In genomic region chr18:41391616-41392610, GRCh38 we compare ENCODE assay signal across 9 cellular contexts.
DNase-seq lines count a peak whose midpoint lies in the region; ATAC-seq and TF ChIP-seq lines count a peak whose summit lies in the region.
"Had no signal": no experiment of that assay in that cellular context is flagged by ENCODE, and none has a peak within 500 bp of the region (broad histone marks: within the 10 kb centered on the region; RNA-seq: fewer than 3 reads in every experiment).

No MANE protein-coding gene starts in this region.

- H3K9me3 Mint-ChIP-seq in T-cell = peaks cover 0 to 9% (median 3%) of the 10 kb centered on the region in 3 donors

- H3K27me3 ChIP-seq in foreskin keratinocyte (no peaks in the 10 kb centered on the region), trophoblast cell (ENCODE audit: insufficient read depth, low read length) (no peaks in the 10 kb centered on the region)

- no peak overlapping the region for H3K9ac ChIP-seq in trophoblast cell (ENCODE audit: low read length)

- H3K4me1 ChIP-seq in foreskin keratinocyte (no peaks in the 10 kb centered on the region), trophoblast cell (ENCODE audit: control insufficient read depth in 1 of 2, insufficient read depth in 2 of 2, low read length in 2 of 2) (no peaks in the 10 kb centered on the region)

- H3K36me3 ChIP-seq in trophoblast cell (ENCODE audit: control insufficient read depth in 1 of 2, insufficient read depth in 2 of 2, low read length in 2 of 2) = no peaks in the 10 kb centered on the region

- H3K79me1 ChIP-seq in trophoblast cell (ENCODE audit: low read length) = no peaks in the 10 kb centered on the region

- no peak overlapping the region for H3K4me3 Mint-ChIP-seq in T-cell

- no peak overlapping the region for H3K23ac ChIP-seq in trophoblast cell (ENCODE audit: low read length)

- no peaks in the 10 kb centered on the region for H3K9me3 ChIP-seq in trophoblast cell (ENCODE audit: insufficient read depth, low read depth, low read length)

- CTCF ChIA-PET in AG04449 (lab: Yijun Ruan, JAX) = interaction anchor here (0.6 to 2.1 kb wide), 15 partner anchors 9 to 978 kb away, joined by 3 to 9 read pairs (median 4); no protein-coding TSS in a partner anchor
- CTCF ChIA-PET in T-cell (lab: Charles Lee) = no interaction called here

- H3K4me3 ChIP-seq in AG04449 (ENCODE audit: low read depth, low read length) (peak overlapping the region; percentile 50), trophoblast cell (ENCODE audit: low read depth, low read length) (no peak overlapping the region)

- TF ChIP-seq CTCF in AG04449 (IDR thresholded peaks at IDR 0.05; ENCODE audit: insufficient read depth, low read length, missing control alignments) (peak; percentile 58), foreskin keratinocyte (conservative IDR thresholded peaks at IDR 0.05) (peak; percentile 83)

- H3K27me3 Mint-ChIP-seq in T-cell = no peaks in the 10 kb centered on the region

- no peak overlapping the region for H3K18ac ChIP-seq in trophoblast cell (ENCODE audit: low read length)

- no peak overlapping the region for H2BK12ac ChIP-seq in trophoblast cell (ENCODE audit: low read length)

- H3K27ac ChIP-seq in foreskin keratinocyte (no peak overlapping the region), trophoblast cell (ENCODE audit: low read depth, low read length) (no peak overlapping the region)
- H3K27ac ChIP-seq: epithelial cell of prostate had no signal

- H3K36me3 Mint-ChIP-seq in T-cell = no peaks in the 10 kb centered on the region

- no peak overlapping the region for H4K12ac ChIP-seq in trophoblast cell (ENCODE audit: low read depth, low read length)

- no CpG with 5 or more reads among the region's 12 CpGs for WGBS in trophoblast cell (ENCODE audit: extremely low coverage, insufficient coverage, insufficient read length)

- no peak overlapping the region for H2BK120ac ChIP-seq in trophoblast cell (ENCODE audit: insufficient read depth, low read length, poor library complexity)

- H4K91ac ChIP-seq in trophoblast cell (ENCODE audit: low read depth, low read length) = no peak overlapping the region

- H3K27ac Mint-ChIP-seq in T-cell = no peak overlapping the region

- DNase-seq in AG04449 (ENCODE audit: low read depth, low spot score) = no peak
- peak; percentile 79 for DNase-seq in NCI-H1105 treated with DMSO at 0.1 percent for 48 hours (lab: John Stamatoyannopoulos, UW)
- DNase-seq in foreskin keratinocyte = peak; percentile 9 to 34
- peak; percentile 31 to 57 for DNase-seq in trophoblast cell
- no peak for DNase-seq in T-cell

- H3K14ac ChIP-seq in trophoblast cell (ENCODE audit: low read length) = no peak overlapping the region

- POLR2A ChIA-PET in AG04449 (lab: Yijun Ruan, JAX) (interaction anchor here (0.8 kb wide), 1 partner anchor 581 kb away, joined by 3 read pairs; no protein-coding TSS in a partner anchor), T-cell (lab: Charles Lee) (no interaction called here)

- H3K4ac ChIP-seq in trophoblast cell (ENCODE audit: low read depth, low read length) = no peak overlapping the region

- no peaks in the 10 kb centered on the region for H3K4me1 Mint-ChIP-seq in T-cell

- ATAC-seq in GM18868 (IDR thresholded peaks at IDR 0.05; ENCODE audit: unreplicated experiment) (peak; percentile 57), SK-N-SH treated with all-trans-retinoic acid at 6 μM for 48 hours (peak; percentile 98), foreskin keratinocyte (peak; percentile 71), HG02588 (IDR thresholded peaks at IDR 0.05; ENCODE audit: unreplicated experiment) (no peak), T-cell (replicated peaks in 1 of 4) (no peak)

- no peak overlapping the region for H2BK5ac ChIP-seq in trophoblast cell (ENCODE audit: low read depth, low read length, poor library complexity)

- H2AFZ ChIP-seq in trophoblast cell (ENCODE audit: insufficient read depth, low read length, poor library complexity) = no peak overlapping the region

- H4K8ac ChIP-seq in trophoblast cell (ENCODE audit: low read depth, low read length) = no peak overlapping the region

- no peak overlapping the region for H2AK5ac ChIP-seq in trophoblast cell (ENCODE audit: low read length)

- no peaks in the 10 kb centered on the region for H3K79me2 ChIP-seq in trophoblast cell (ENCODE audit: control insufficient read depth, insufficient read depth, low read length, poor library complexity)

- H3K4me2 ChIP-seq in trophoblast cell (ENCODE audit: low read length) = peak overlapping the region; percentile 14

TF ChIP-seq in SK-N-SH treated with all-trans-retinoic acid at 6 μM for 48 hours, 23 proteins besides CTCF, POLR2A, EP300 and RAD21:
- no peak for TF ChIP-seq ESRRG (CRISPR knock-in tag; IDR thresholded peaks at IDR 0.05)
- peak; percentile 34; the same call in 1 of the 2 replicates for TF ChIP-seq TSHZ2 (CRISPR knock-in tag; IDR thresholded peaks at IDR 0.05)
- TF ChIP-seq TOX (CRISPR knock-in tag; IDR thresholded peaks at IDR 0.05; ENCODE audit: borderline replicate concordance) = no peak
TF ChIP-seq in SK-N-SH treated with all-trans-retinoic acid at 6 μM for 48 hours: peak in this region for 1.

Comparison
In these comparisons a context has a peak if more than half of its experiments do, and no peak if none do; other contexts are left out.
1. DNase-seq: peak in NCI-H1105 treated with DMSO at 0.1 percent for 48 hours (single experiment), foreskin keratinocyte (2 of 2) and trophoblast cell (2 of 2); none in AG04449 (single experiment) and T-cell (0 of 34).
2. ATAC-seq: peak in GM18868 (single experiment), SK-N-SH treated with all-trans-retinoic acid at 6 μM for 48 hours (single experiment) and foreskin keratinocyte (single experiment); none in HG02588 (single experiment) and T-cell (0 of 4).